21 cellular contexts compared by ENCODE assay signal in genomic region chr10:11629731-11630130, GRCh38. TPM values are rescaled to one million over a fixed set of nuclear protein-coding genes. Genes with fewer than 3 reads are reported as not detected.
A peak's percentile ranks its signal among the peaks of the same experiment; 100 is the strongest.
DNase-seq lines count a peak whose midpoint lies in the region; FAIRE-seq and TF ChIP-seq lines count a peak whose summit lies in the region.
"Had no signal": no experiment of that assay in that cellular context is flagged by ENCODE, and none has a peak within 500 bp of the region (broad histone marks: within the 10 kb centered on the region; RNA-seq: fewer than 3 reads in every experiment).

No MANE protein-coding gene starts in this region.

- H3K27ac ChIP-seq in caudate nucleus (ENCODE audit: low read depth, low read length) = no peak overlapping the region
- H3K27ac ChIP-seq: 22Rv1; A549; BLaER1 treated with 17β-estradiol and CSF1 and Interleukin-3, amounts not matched to agents 10 nM and 100 nM; C4-2B had no signal

- TF ChIP-seq POLR2A in GM12892 (IDR thresholded peaks at IDR 0.05; ENCODE audit: low read depth, low read length) (no peak), H54 (IDR thresholded peaks at IDR 0.05; ENCODE audit: low read depth, low read length) (no peak)

- no peak for DNase-seq in GM12892 (ENCODE audit: insufficient read length)
- DNase-seq in H54 (ENCODE audit: insufficient read length, low spot score) = no peak
- peak; percentile 37 for DNase-seq in foreskin melanocyte
- DNase-seq in caudate nucleus (lab: John Stamatoyannopoulos, UW) = no peak
- no peak for DNase-seq in kidney tubule cell (ENCODE audit: low spot score)
- DNase-seq in DMS53 treated with DMSO at 0.1 percent for 48 hours (lab: John Stamatoyannopoulos, UW; ENCODE audit: unreplicated experiment) = no peak
- DNase-seq: AML-193; Caco-2; Calu3; CD4-positive, alpha-beta T cell; CD8-positive, alpha-beta T cell; DMS79; DND-41; EL; GDM1 had no signal

- FAIRE-seq in GM12892 (lab: Jason Lieb, UNC) = peak; percentile 84
- FAIRE-seq in H54 (lab: Jason Lieb, UNC) = peak; percentile 15
- FAIRE-seq: A549, D721Med, GM12878 had no signal

RNA-seq across cellular contexts. Expression of gene USP6NL, which starts 18.3 kb away (rescaled TPM):
- 10.6 TPM for polyA plus RNA-seq in GM12892 (2012; ENCODE audit: missing spikeins)
